13 cellular contexts compared by ENCODE assay signal in genomic region chr6:85498596-85499258, GRCh38. TPM values are rescaled to one million over a fixed set of nuclear protein-coding genes. Genes with fewer than 3 reads are reported as not detected.
A peak's percentile ranks its signal among the peaks of the same experiment; 100 is the strongest.
DNase-seq lines count a peak whose midpoint lies in the region; ATAC-seq and TF ChIP-seq lines count a peak whose summit lies in the region.
"Had no signal": no experiment of that assay in that cellular context is flagged by ENCODE, and none has a peak within 500 bp of the region (broad histone marks: within the 10 kb centered on the region; RNA-seq: fewer than 3 reads in every experiment).

No MANE protein-coding gene starts in this region.

- peak; percentile 18 for DNase-seq in EH (ENCODE audit: low read depth)
- peak; percentile 90 for DNase-seq in M059J (ENCODE audit: low read depth)
- peak; percentile 6 for DNase-seq in brain pericyte (ENCODE audit: low read depth, low spot score)
- DNase-seq in right lobe of liver = no peak
- DNase-seq in substantia nigra (lab: John Stamatoyannopoulos, UW) = no peak
- DNase-seq: activated CD8-positive, alpha-beta memory T cell treated with anti-CD3 and anti-CD28 coated beads, Interleukin-2, amount 50 U/mL, for 48 hours; NCI-H2227 treated with DMSO at 0.1 percent for 48 hours had no signal

- no peak for TF ChIP-seq CTCF in right lobe of liver (IDR thresholded peaks at IDR 0.05)

- no peaks in the 10 kb centered on the region for H3K36me3 ChIP-seq in right lobe of liver
- H3K36me3 ChIP-seq: HAP-1 had no signal

- H3K27me3 ChIP-seq in right lobe of liver = no peaks in the 10 kb centered on the region
- H3K27me3 ChIP-seq: suprapubic skin had no signal

- H3K27ac ChIP-seq in right lobe of liver (no peak overlapping the region), substantia nigra (ENCODE audit: low read depth, low read length, poor library complexity, severe bottlenecking) (no peak overlapping the region)
- H3K27ac ChIP-seq: coronary artery, suprapubic skin had no signal

- peak; percentile 75 to 91 (median 83) for ATAC-seq in right lobe of liver
- no peak for ATAC-seq in GM21515 (IDR thresholded peaks at IDR 0.05; ENCODE audit: unreplicated experiment)
- ATAC-seq in HG03097 (IDR thresholded peaks at IDR 0.05; ENCODE audit: low FRiP score, unreplicated experiment) = no peak
- no peak for ATAC-seq in HG03378 (IDR thresholded peaks at IDR 0.05; ENCODE audit: unreplicated experiment)

- intact Hi-C loops in right lobe of liver (cut with DNase I) = no loop called here

- H3K9me3 ChIP-seq in right lobe of liver = no peaks in the 10 kb centered on the region
- H3K9me3 ChIP-seq: HAP-1, suprapubic skin had no signal

- peaks cover 0 to 11% (median 4%) of the 10 kb centered on the region in 4 donors for H3K4me1 ChIP-seq in right lobe of liver
- H3K4me1 ChIP-seq: HAP-1, suprapubic skin had no signal

- WGBS in right lobe of liver (ENCODE audit: insufficient coverage, low coverage, low lambda C conversion rate, missing lambda C conversion rate) = 0% methylated on average over 1 of the region's 2 CpGs

- no peak for TF ChIP-seq POLR2A in right lobe of liver (IDR thresholded peaks at IDR 0.05)

- H3K4me3 ChIP-seq in right lobe of liver = no peak overlapping the region
- H3K4me3 ChIP-seq: coronary artery, HAP-1, suprapubic skin had no signal

RNA-seq across cellular contexts. Expression of gene NT5E, which starts 48.8 kb away (rescaled TPM):
- total RNA-seq in M059J (2014; rRNA removed; shearing (Covaris generic)) = 171 and 207 TPM in 2 replicates
- total RNA-seq in right lobe of liver = 10 to 100 TPM; 19.3 to 31.8 (median 25.8) TPM

Comparison
In these comparisons a context has a peak if more than half of its experiments do, and no peak if none do; other contexts are left out.
1. DNase-seq: peak in EH (single experiment), M059J (single experiment) and brain pericyte (single experiment); none in right lobe of liver (0 of 3) and substantia nigra (0 of 49).
2. ATAC-seq: peak in right lobe of liver (4 of 4); none in GM21515 (single experiment), HG03097 (single experiment) and HG03378 (single experiment).